1 cellular context compared by ENCODE assay signal in the genomic region with DNA sequence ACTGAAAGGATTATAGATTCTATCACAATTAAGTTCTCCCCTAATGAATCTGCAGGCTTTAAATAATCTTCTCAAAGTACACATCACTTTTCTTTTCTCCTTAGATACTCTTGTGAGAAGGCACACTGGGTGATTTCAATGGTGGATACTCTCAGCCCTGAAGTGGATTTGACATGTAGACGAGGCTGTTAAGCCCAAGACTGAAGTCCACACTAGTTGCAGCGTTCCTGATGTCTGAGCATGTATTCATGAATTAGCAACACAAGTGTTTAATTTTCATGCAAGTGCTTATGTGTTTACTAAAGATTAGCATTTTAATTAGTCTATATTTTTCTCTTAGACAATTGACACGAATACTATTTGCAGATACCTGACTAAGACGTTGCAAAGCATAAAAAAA.
A peak's percentile ranks its signal among the peaks of the same experiment; 100 is the strongest.
TF ChIP-seq lines count a peak whose summit lies in the region.

No MANE protein-coding gene starts in this region.

TF ChIP-seq in GM23338, 12 proteins besides CTCF, POLR2A, EP300 and RAD21 (continued from another document):
- peak; percentile 69; the same call in 1 of the 2 replicates for TF ChIP-seq ZNF462 (CRISPR knock-in tag; IDR thresholded peaks at IDR 0.05)
- TF ChIP-seq STAT1 (IDR thresholded peaks at IDR 0.05; ENCODE audit: unreplicated experiment) = no peak
TF ChIP-seq in GM23338: peak in this region for 2.
